ENCODE assay signal across 13 cellular contexts in genomic region chr16:10220942-10221341, GRCh38. TPM values are rescaled to one million over a fixed set of nuclear protein-coding genes. Genes with fewer than 3 reads are reported as not detected.
"Had no signal": no experiment of that assay in that cellular context is flagged by ENCODE, and none has a peak within 500 bp of the region (broad histone marks: within the 10 kb centered on the region; RNA-seq: fewer than 3 reads in every experiment).

No MANE protein-coding gene starts in this region.

- H3K4me1 ChIP-seq: HAP-1 had no signal

- H3K27ac ChIP-seq: GM23248, HL-60, KMS-11 had no signal

- H3K4me3 Mint-ChIP-seq: HFFc6, IgD-negative memory B cell had no signal

- H3K36me3 ChIP-seq: HAP-1 had no signal

- H3K4me3 ChIP-seq: GM23248, HAP-1, K562 had no signal

- H2AFZ ChIP-seq: GM23248 had no signal

- H3K4me2 ChIP-seq: KMS-11 had no signal

- H3K9me3 ChIP-seq: HAP-1 had no signal

- DNase-seq: GM23248, GOT3, H7, HFFc6, Kasumi-1 had no signal

- ATAC-seq: HCT116, K562 had no signal

- H3K27ac Mint-ChIP-seq: HFFc6, IgD-negative memory B cell had no signal

- H3K9ac ChIP-seq: GM23248, KMS-11 had no signal

RNA-seq across cellular contexts. Expression of gene GRIN2A, which starts 38.7 kb away (rescaled TPM):
- total RNA-seq: GM23248, HepG2, HT1080, K562 had no signal
- polyA plus RNA-seq: GM23248, HepG2, IgD-negative memory B cell, K562 had no signal
